In the genomic region with DNA sequence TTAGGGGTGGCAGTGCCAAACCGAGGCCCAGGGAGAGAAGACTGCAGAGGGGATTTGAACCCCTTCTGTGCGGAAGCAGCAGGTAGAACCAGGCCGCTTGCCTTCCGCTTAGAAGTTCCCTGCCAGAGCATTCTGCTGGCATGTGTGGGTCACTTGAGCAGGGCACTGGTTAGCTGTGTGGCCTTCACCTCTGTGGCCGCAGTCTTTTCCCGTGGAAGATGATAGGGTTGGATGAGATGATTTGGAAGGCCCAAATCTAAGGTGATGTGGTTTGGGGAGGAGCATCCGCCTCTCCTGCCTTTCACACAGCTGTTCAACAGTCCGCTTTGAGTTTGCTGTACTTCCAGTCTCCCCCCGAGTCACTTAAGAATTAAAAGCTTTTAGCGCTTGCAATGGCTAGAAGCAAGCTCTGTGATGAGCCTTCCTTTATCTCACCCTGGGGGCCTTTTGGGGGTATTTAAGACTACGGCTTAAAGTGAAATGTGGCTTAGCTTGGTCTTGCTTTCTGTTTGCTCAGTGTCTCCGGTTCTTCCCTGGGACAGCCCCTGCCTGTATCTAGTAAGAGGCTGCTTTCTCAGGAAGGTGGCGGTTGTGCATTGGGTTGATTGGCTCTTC, we compare ENCODE assay signal across 8 cellular contexts. TPM values are rescaled to one million over a fixed set of nuclear protein-coding genes. Genes with fewer than 3 reads are reported as not detected.
DNase-seq lines count a peak whose midpoint lies in the region; ATAC-seq and TF ChIP-seq lines count a peak whose summit lies in the region.

No MANE protein-coding gene starts in this region.

- peak overlapping the region; percentile 37 to 97 (median 90) for H3K27ac ChIP-seq in dorsolateral prefrontal cortex

- intact Hi-C loops in activated B cell treated with CpG ODN at 0.5 μM for 24 hours (cut with micrococcal nuclease): loop anchor here (1.0 to 5.0 kb wide), 10 partner anchors 56 to 1204 kb away; a partner anchor contains a TSS
- intact Hi-C loops in dorsolateral prefrontal cortex (cut with DNase I): loop anchor here (1.0 to 10.0 kb wide), 7 partner anchors 64 to 549 kb away; a partner anchor contains a TSS

- POLR2A ChIA-PET in activated B cell treated with CpG ODN at 0.5 μM for 24 hours (lab: Charles Lee): interaction anchor here (0.6 to 2.4 kb wide), 18 partner anchors 8 to 1405 kb away, joined by 3 to 16 read pairs (median 5); a partner anchor contains a TSS

- H3K27me3 ChIP-seq in dorsolateral prefrontal cortex: peaks cover 0 to under 1% (median 0%) of the 10 kb centered on the region in 45 donors

- H3K36me3 Mint-ChIP-seq in activated B cell treated with CpG ODN at 0.5 μM for 24 hours (ENCODE audit: low read depth): peaks cover 41% of the 10 kb centered on the region
- peaks cover 16 to 27% of the 10 kb centered on the region in 2 donors for H3K36me3 Mint-ChIP-seq in stimulated activated naive B cell treated with anti-CD40 and anti-IgM and Interleukin-4, amounts not matched to agents 10 μg/mL and 1 μg/mL and 100 μg/mL, for 72 hours

- CTCF ChIA-PET in activated B cell treated with CpG ODN at 0.5 μM for 24 hours (lab: Charles Lee): interaction anchor here (0.6 to 2.0 kb wide), 5 partner anchors 10 to 257 kb away, joined by 3 to 8 read pairs (median 3); no protein-coding TSS in a partner anchor

- TF ChIP-seq CTCF in activated B cell treated with CpG ODN at 0.5 μM for 24 hours (IDR thresholded peaks at IDR 0.05) (no peak), dorsolateral prefrontal cortex (IDR thresholded peaks at IDR 0.05 in 54 of 56, conservative IDR thresholded peaks at IDR 0.05 in 2 of 56; ENCODE audit: low read depth in 1 of 56, partially characterized antibody in 56 of 56) (no peak)

- H3K4me3 Mint-ChIP-seq in activated B cell treated with CpG ODN at 0.5 μM for 24 hours: peak overlapping the region; percentile 95
- H3K4me3 Mint-ChIP-seq in stimulated activated naive B cell treated with anti-CD40 and anti-IgM and Interleukin-4, amounts not matched to agents 10 μg/mL and 1 μg/mL and 100 μg/mL, for 72 hours: peak overlapping the region; percentile 95 to 96

- H3K9me3 Mint-ChIP-seq in activated B cell treated with CpG ODN at 0.5 μM for 24 hours: peaks cover 3% of the 10 kb centered on the region
- peaks cover 2 to 6% of the 10 kb centered on the region in 2 donors for H3K9me3 Mint-ChIP-seq in stimulated activated naive B cell treated with anti-CD40 and anti-IgM and Interleukin-4, amounts not matched to agents 10 μg/mL and 1 μg/mL and 100 μg/mL, for 72 hours

- peak overlapping the region; percentile 60 to 98 (median 92) for H3K4me3 ChIP-seq in dorsolateral prefrontal cortex

- peak; percentile 6 for DNase-seq in COLO668 (lab: John Stamatoyannopoulos, UW; ENCODE audit: unreplicated experiment)
- peak; percentile 27 for DNase-seq in HPDE6-E6E7 (ENCODE audit: extremely low spot score)
- DNase-seq in activated B cell treated with CpG ODN at 0.5 μM for 24 hours: no peak
- DNase-seq in dorsolateral prefrontal cortex: peak in 3 of 10 donors; percentile 17 to 44 (median 19)
- DNase-seq in myocyte (ENCODE audit: low read depth): peak; percentile 52
- peak; percentile 41 for DNase-seq in stimulated activated naive B cell treated with anti-CD40 and anti-IgM and Interleukin-4, amounts not matched to agents 10 μg/mL and 1 μg/mL and 100 μg/mL, for 72 hours
- DNase-seq in NCI-H128 (lab: John Stamatoyannopoulos, UW; ENCODE audit: unreplicated experiment): no peak

- H3K4me1 Mint-ChIP-seq in activated B cell treated with CpG ODN at 0.5 μM for 24 hours: peaks cover 34% of the 10 kb centered on the region
- H3K4me1 Mint-ChIP-seq in stimulated activated naive B cell treated with anti-CD40 and anti-IgM and Interleukin-4, amounts not matched to agents 10 μg/mL and 1 μg/mL and 100 μg/mL, for 72 hours: peaks cover 15 to 35% of the 10 kb centered on the region in 2 donors

- peak; percentile 28 for ATAC-seq in GM19467 (IDR thresholded peaks at IDR 0.05; ENCODE audit: unreplicated experiment)
- ATAC-seq in activated B cell treated with CpG ODN at 0.5 μM for 24 hours (ENCODE audit: low read depth): peak; percentile 16
- peak; percentile 54 for ATAC-seq in stimulated activated naive B cell treated with anti-CD40 and anti-IgM and Interleukin-4, amounts not matched to agents 10 μg/mL and 1 μg/mL and 100 μg/mL, for 72 hours (replicated peaks)

- peaks cover 2% of the 10 kb centered on the region for H3K27me3 Mint-ChIP-seq in activated B cell treated with CpG ODN at 0.5 μM for 24 hours
- peaks cover 4 to 6% of the 10 kb centered on the region in 2 donors for H3K27me3 Mint-ChIP-seq in stimulated activated naive B cell treated with anti-CD40 and anti-IgM and Interleukin-4, amounts not matched to agents 10 μg/mL and 1 μg/mL and 100 μg/mL, for 72 hours

- peak overlapping the region; percentile 97 for H3K27ac Mint-ChIP-seq in activated B cell treated with CpG ODN at 0.5 μM for 24 hours
- H3K27ac Mint-ChIP-seq in stimulated activated naive B cell treated with anti-CD40 and anti-IgM and Interleukin-4, amounts not matched to agents 10 μg/mL and 1 μg/mL and 100 μg/mL, for 72 hours: peak overlapping the region; percentile 97

RNA-seq across cellular contexts. Expression of a gene that starts 0.7 kb away (rescaled TPM):
- total RNA-seq in activated B cell treated with CpG ODN at 0.5 μM for 24 hours: 59.0 and 65.7 TPM in 2 replicates
- total RNA-seq in dorsolateral prefrontal cortex: 10 to 100 TPM; 39.1 to 69.9 (median 54.8) TPM
- total RNA-seq in myocyte: 34.0 and 35.1 TPM in 2 replicates
- 34.5 TPM for polyA plus RNA-seq in myocyte (2012)

Comparison
In these comparisons a context has a peak if more than half of its experiments do, and no peak if none do; other contexts are left out.
1. DNase-seq: peak in COLO668 (single experiment), HPDE6-E6E7 (single experiment), myocyte (single experiment) and stimulated activated naive B cell treated with anti-CD40 and anti-IgM and Interleukin-4, amounts not matched to agents 10 μg/mL and 1 μg/mL and 100 μg/mL, for 72 hours (single experiment); none in activated B cell treated with CpG ODN at 0.5 μM for 24 hours (single experiment) and NCI-H128 (single experiment).
2. Peak in every context shown above with its lines, with median percentiles within 50 percentile points of each other: ATAC-seq.